Comparison of ENCODE assay signal across 11 cellular contexts in the genomic region with DNA sequence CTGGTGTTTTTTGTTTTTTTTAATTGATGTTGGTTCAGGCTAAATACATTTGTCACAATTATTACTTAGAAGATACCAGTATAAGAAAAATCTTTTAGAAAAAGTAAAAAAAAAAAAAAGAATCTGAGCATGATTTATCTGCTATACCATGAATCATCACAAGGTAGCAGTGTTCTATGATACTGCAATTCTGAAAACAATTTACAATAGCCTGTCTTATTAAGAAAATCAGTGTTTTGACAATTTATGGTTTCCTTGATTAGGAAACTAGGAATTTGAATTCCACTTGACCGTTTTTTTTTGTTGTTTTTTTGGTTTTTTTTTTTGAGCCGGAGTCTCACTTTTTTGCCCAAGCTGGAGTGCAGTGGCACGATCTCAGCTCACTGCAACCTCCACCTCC. TPM values are rescaled to one million over a fixed set of nuclear protein-coding genes. Genes with fewer than 3 reads are reported as not detected.
DNase-seq lines count a peak whose midpoint lies in the region; ATAC-seq and TF ChIP-seq lines count a peak whose summit lies in the region.
"Had no signal": no experiment of that assay in that cellular context is flagged by ENCODE, and none has a peak within 500 bp of the region (broad histone marks: within the 10 kb centered on the region; RNA-seq: fewer than 3 reads in every experiment).

No MANE protein-coding gene starts in this region.

- in situ Hi-C loops in GM13976 (cut with MboI; ENCODE audit: low sequenced_read_pairs, unreplicated experiment): no loop called here

- peaks cover 18% of the 10 kb centered on the region for H3K27me3 Mint-ChIP-seq in CD4-positive, alpha-beta T cell
- H3K27me3 Mint-ChIP-seq in effector memory CD8-positive, alpha-beta T cell: peaks cover 21 to 40% of the 10 kb centered on the region in 2 donors

- POLR2A ChIA-PET in CD4-positive, alpha-beta T cell (lab: Charles Lee): no interaction called here

- peak; percentile 9 for TF ChIP-seq CTCF in CD4-positive, alpha-beta T cell (IDR thresholded peaks at IDR 0.05)
- peak; percentile 7 for TF ChIP-seq CTCF in GM13976 (IDR thresholded peaks at IDR 0.05; ENCODE audit: borderline replicate concordance, control extremely low read depth, extremely low read depth, insufficient read depth, missing control alignments)
- peak; percentile 38 for TF ChIP-seq CTCF in RWPE2 (IDR thresholded peaks at IDR 0.05; ENCODE audit: poor library complexity, severe bottlenecking)
- TF ChIP-seq CTCF in right lobe of liver (IDR thresholded peaks at IDR 0.05): peak in 3 of 4 donors; percentile 13 to 22 (median 16)

- H3K4me1 ChIP-seq in RWPE2 (ENCODE audit: insufficient read depth, poor library complexity, severe bottlenecking) (no peaks in the 10 kb centered on the region), right lobe of liver (no peaks in the 10 kb centered on the region)

- H3K27me3 ChIP-seq in CD4-positive, alpha-beta T cell (ENCODE audit: control insufficient read depth, insufficient read depth, low read length): no peaks in the 10 kb centered on the region
- no peaks in the 10 kb centered on the region for H3K27me3 ChIP-seq in RWPE2 (ENCODE audit: insufficient read depth, poor library complexity, severe bottlenecking)
- no peaks in the 10 kb centered on the region for H3K27me3 ChIP-seq in right lobe of liver

- no peak overlapping the region for H3K27ac Mint-ChIP-seq in CD4-positive, alpha-beta T cell
- no peak overlapping the region for H3K27ac Mint-ChIP-seq in effector memory CD8-positive, alpha-beta T cell
- H3K27ac Mint-ChIP-seq: activated CD4-positive, alpha-beta memory T cell treated with anti-CD3 and anti-CD28 coated beads, Interleukin-2, amount 10 ng/mL, durations not matched to agents 7 days and 5 days had no signal

- H3K4me3 ChIP-seq in RWPE2 (ENCODE audit: severe bottlenecking) (no peak overlapping the region), right lobe of liver (no peak overlapping the region)

- H3K36me3 ChIP-seq in RWPE2 (ENCODE audit: low read depth): no peaks in the 10 kb centered on the region
- H3K36me3 ChIP-seq in right lobe of liver: no peaks in the 10 kb centered on the region

- no peak overlapping the region for H3K4me3 Mint-ChIP-seq in CD4-positive, alpha-beta T cell
- H3K4me3 Mint-ChIP-seq in effector memory CD8-positive, alpha-beta T cell: no peak overlapping the region
- H3K4me3 Mint-ChIP-seq: activated CD4-positive, alpha-beta memory T cell treated with anti-CD3 and anti-CD28 coated beads, Interleukin-2, amount 10 ng/mL, durations not matched to agents 7 days and 5 days had no signal

- H3K4me1 Mint-ChIP-seq in CD4-positive, alpha-beta T cell (ENCODE audit: low read depth): no peaks in the 10 kb centered on the region
- no peaks in the 10 kb centered on the region for H3K4me1 Mint-ChIP-seq in effector memory CD8-positive, alpha-beta T cell (ENCODE audit: low read depth in 2 of 2)
- H3K4me1 Mint-ChIP-seq: activated CD4-positive, alpha-beta memory T cell treated with anti-CD3 and anti-CD28 coated beads, Interleukin-2, amount 10 ng/mL, durations not matched to agents 7 days and 5 days had no signal

- ATAC-seq in CD4-positive, alpha-beta T cell (ENCODE audit: poor library complexity): no peak
- ATAC-seq in RWPE2 (ENCODE audit: low read depth) (no peak), right lobe of liver (no peak)
- ATAC-seq in effector memory CD8-positive, alpha-beta T cell (replicated peaks): no peak
- ATAC-seq: left colon had no signal

- peaks cover 4% of the 10 kb centered on the region for H3K36me3 Mint-ChIP-seq in CD4-positive, alpha-beta T cell (ENCODE audit: low read depth)
- peaks cover 7% of the 10 kb centered on the region for H3K36me3 Mint-ChIP-seq in effector memory CD8-positive, alpha-beta T cell (ENCODE audit: insufficient read depth)

- TF ChIP-seq POLR2A in right lobe of liver (IDR thresholded peaks at IDR 0.05): no peak

- 56% methylated on average over 2 of the region's 3 CpGs for WGBS in right lobe of liver (ENCODE audit: insufficient coverage, low coverage, low lambda C conversion rate, missing lambda C conversion rate)

- no peaks in the 10 kb centered on the region for H3K9me3 Mint-ChIP-seq in CD4-positive, alpha-beta T cell
- H3K9me3 Mint-ChIP-seq in effector memory CD8-positive, alpha-beta T cell: no peaks in the 10 kb centered on the region
- H3K9me3 Mint-ChIP-seq: activated CD4-positive, alpha-beta memory T cell treated with anti-CD3 and anti-CD28 coated beads, Interleukin-2, amount 10 ng/mL, durations not matched to agents 7 days and 5 days had no signal

- no peak overlapping the region for H3K27ac ChIP-seq in CD4-positive, alpha-beta T cell (ENCODE audit: low read depth, low read length)
- no peak overlapping the region for H3K27ac ChIP-seq in RWPE2 (ENCODE audit: poor library complexity, severe bottlenecking)
- no peak overlapping the region for H3K27ac ChIP-seq in right lobe of liver

- CTCF ChIA-PET in CD4-positive, alpha-beta T cell (lab: Charles Lee): interaction anchor here (0.6 kb wide), 1 partner anchor 270 kb away, joined by 5 read pairs; no protein-coding TSS in a partner anchor

- intact Hi-C loops in CD4-positive, alpha-beta T cell (cut with DNase I, micrococcal nuclease): no loop called here
- intact Hi-C loops in right lobe of liver (cut with DNase I): no loop called here

- H3K9me3 ChIP-seq in CD4-positive, alpha-beta T cell (ENCODE audit: control insufficient read depth, low read length): no peaks in the 10 kb centered on the region
- H3K9me3 ChIP-seq in RWPE2 (ENCODE audit: severe bottlenecking): no peaks in the 10 kb centered on the region
- no peaks in the 10 kb centered on the region for H3K9me3 ChIP-seq in right lobe of liver

- DNase-seq in CD4-positive, alpha-beta T cell: no peak
- DNase-seq in GM13976 (ENCODE audit: low spot score) (no peak), RWPE2 (ENCODE audit: low spot score) (no peak), right lobe of liver (no peak), GDM1 (lab: John Stamatoyannopoulos, UW) (no peak), OCI-M2 (lab: John Stamatoyannopoulos, UW; ENCODE audit: unreplicated experiment) (no peak)
- DNase-seq in effector memory CD8-positive, alpha-beta T cell: no peak
- DNase-seq: activated CD4-positive, alpha-beta memory T cell treated with anti-CD3 and anti-CD28 coated beads, Interleukin-2, amount 10 ng/mL, durations not matched to agents 7 days and 5 days; left colon; SHP77 had no signal

RNA-seq across cellular contexts. Expression of a gene that starts 9.3 kb away (rescaled TPM):
- total RNA-seq in CD4-positive, alpha-beta T cell: under 1 TPM; 0.47 to 0.73 TPM
- total RNA-seq in right lobe of liver: under 1 TPM in 3 of 6 experiments, not detected in 3; 0.12 to 0.18 (median 0.15) TPM

RNA-seq across cellular contexts. Expression of a gene that starts 34.2 kb away (rescaled TPM):
- not detected for total RNA-seq in CD4-positive, alpha-beta T cell
- not detected for total RNA-seq in right lobe of liver
- total RNA-seq: activated CD4-positive, alpha-beta memory T cell treated with anti-CD3 and anti-CD28 coated beads, Interleukin-2, amount 10 ng/mL, durations not matched to agents 7 days and 5 days; left colon; M059J had no signal

RNA-seq across cellular contexts. Expression of a gene that starts 39.2 kb away (rescaled TPM):
- under 1 TPM in 1 of 2 experiments, not detected in 1; 0.36 TPM for total RNA-seq in CD4-positive, alpha-beta T cell
- under 1 TPM in 1 of 6 experiments, not detected in 5; 0.20 TPM for total RNA-seq in right lobe of liver
- total RNA-seq: activated CD4-positive, alpha-beta memory T cell treated with anti-CD3 and anti-CD28 coated beads, Interleukin-2, amount 10 ng/mL, durations not matched to agents 7 days and 5 days; M059J had no signal
